Comparison of ENCODE assay signal across 1 cellular context in the genomic region with DNA sequence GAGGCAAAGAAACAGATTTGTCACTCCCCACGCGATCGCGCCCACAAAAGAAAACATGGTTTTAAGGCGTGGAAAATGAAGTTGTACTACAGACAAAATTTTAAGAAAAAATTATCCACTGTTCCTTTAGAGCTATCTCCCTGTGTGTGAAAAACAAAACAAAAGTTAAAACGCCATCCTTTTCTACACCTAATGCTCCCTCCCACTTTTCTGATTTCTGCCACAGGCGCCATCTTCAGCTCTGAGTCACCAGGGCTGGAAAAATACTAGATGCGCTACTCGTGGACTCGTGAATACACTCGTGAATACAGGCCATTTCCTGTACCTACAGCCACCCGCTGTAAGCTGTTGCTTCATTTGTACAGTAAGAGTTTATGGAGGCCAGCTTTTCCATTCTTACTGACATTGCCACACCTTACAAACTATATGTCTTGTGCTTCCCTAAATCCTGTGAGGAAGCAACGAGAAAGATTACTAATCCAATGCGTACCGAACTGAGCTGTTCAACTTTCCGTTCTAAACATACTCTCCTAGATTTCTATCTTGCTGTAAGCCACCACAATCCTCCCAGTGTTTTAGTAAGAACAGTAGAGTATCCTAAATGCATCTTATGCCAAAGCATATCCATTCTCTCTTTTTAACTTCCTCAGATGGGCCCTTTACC.
A peak's percentile ranks its signal among the peaks of the same experiment; 100 is the strongest.
TF ChIP-seq lines count a peak whose summit lies in the region.

No MANE protein-coding gene starts in this region.

TF ChIP-seq in H1, 55 proteins besides CTCF, POLR2A, EP300 and RAD21:
- no peak for TF ChIP-seq KDM1A (IDR thresholded peaks at IDR 0.05; ENCODE audit: borderline replicate concordance, low read length)
- TF ChIP-seq YY1 (IDR thresholded peaks at IDR 0.05; ENCODE audit: low read depth, low read length) = peak; percentile 84
- TF ChIP-seq FOSL1 (IDR thresholded peaks at IDR 0.05; ENCODE audit: insufficient read depth, low read depth, low read length) = no peak
- no peak for TF ChIP-seq RXRA (IDR thresholded peaks at IDR 0.05; ENCODE audit: insufficient read depth, low read depth, low read length)
- no peak for TF ChIP-seq BRCA1 (IDR thresholded peaks at IDR 0.05; ENCODE audit: low read depth, low read length)
- TF ChIP-seq RBBP5 (IDR thresholded peaks at IDR 0.05; ENCODE audit: borderline replicate concordance, low read depth, low read length) = no peak
- no peak for TF ChIP-seq SIX5 (IDR thresholded peaks at IDR 0.05; ENCODE audit: low read depth, low read length)
- TF ChIP-seq TAF1 (IDR thresholded peaks at IDR 0.05; ENCODE audit: low read depth, low read length) = peak; percentile 46; the same call in 1 of the 2 replicates
- TF ChIP-seq CHD2 (IDR thresholded peaks at IDR 0.05; ENCODE audit: low read length) = no peak
- no peak for TF ChIP-seq HDAC2 (IDR thresholded peaks at IDR 0.05; ENCODE audit: borderline replicate concordance in 1 of 2, low read depth in 2 of 2, low read length in 2 of 2)
- TF ChIP-seq MAFK (IDR thresholded peaks at IDR 0.05; ENCODE audit: low read depth, low read length) = no peak
- TF ChIP-seq CTBP2 (IDR thresholded peaks at IDR 0.05; ENCODE audit: borderline replicate concordance, insufficient read depth, insufficient read length, low read length) = no peak
- no peak; the same call in 1 of the 2 replicates for TF ChIP-seq POLR2AphosphoS5 (IDR thresholded peaks at IDR 0.05; ENCODE audit: low read depth, low read length)
- no peak for TF ChIP-seq RNF2 (IDR thresholded peaks at IDR 0.05; ENCODE audit: borderline replicate concordance, low read depth, low read length, missing control alignments, poor library complexity, severe bottlenecking)
- no peak for TF ChIP-seq BCL11A (IDR thresholded peaks at IDR 0.05; ENCODE audit: low read depth in 2 of 2, low read length in 2 of 2)
- TF ChIP-seq EGR1 (IDR thresholded peaks at IDR 0.05; ENCODE audit: borderline replicate concordance, low read depth, low read length) = no peak
- TF ChIP-seq TBP (IDR thresholded peaks at IDR 0.05; ENCODE audit: low read depth, low read length) = no peak
- TF ChIP-seq GABPA (IDR thresholded peaks at IDR 0.05; ENCODE audit: borderline replicate concordance, insufficient read depth, low read length) = no peak
- TF ChIP-seq ZNF274 (IDR thresholded peaks at IDR 0.05; ENCODE audit: borderline replicate concordance, extremely low read depth, low read length) = no peak
- TF ChIP-seq SP2 (IDR thresholded peaks at IDR 0.05; ENCODE audit: low read length) = no peak
- TF ChIP-seq GTF2F1 (IDR thresholded peaks at IDR 0.05; ENCODE audit: borderline replicate concordance, low read depth, low read length) = no peak
- TF ChIP-seq SIRT6 (IDR thresholded peaks at IDR 0.05; ENCODE audit: low read length) = no peak
- TF ChIP-seq SIN3A (conservative IDR thresholded peaks at IDR 0.05 in 1 of 2, IDR thresholded peaks at IDR 0.05 in 1 of 2; ENCODE audit: low read depth in 1 of 2, low read length in 2 of 2) = no peak; a peak in 2 of 4 replicates
- TF ChIP-seq, protein P1, sequence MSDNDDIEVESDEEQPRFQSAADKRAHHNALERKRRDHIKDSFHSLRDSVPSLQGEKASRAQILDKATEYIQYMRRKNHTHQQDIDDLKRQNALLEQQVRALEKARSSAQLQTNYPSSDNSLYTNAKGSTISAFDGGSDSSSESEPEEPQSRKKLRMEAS (IDR thresholded peaks at IDR 0.05) = 0 out of 2 replicates have a peak, but pooled peaks have one; percentile 9
TF ChIP-seq in H1: peak in this region for 3.
